ENCODE assay signal across 1 cellular context in the genomic region with DNA sequence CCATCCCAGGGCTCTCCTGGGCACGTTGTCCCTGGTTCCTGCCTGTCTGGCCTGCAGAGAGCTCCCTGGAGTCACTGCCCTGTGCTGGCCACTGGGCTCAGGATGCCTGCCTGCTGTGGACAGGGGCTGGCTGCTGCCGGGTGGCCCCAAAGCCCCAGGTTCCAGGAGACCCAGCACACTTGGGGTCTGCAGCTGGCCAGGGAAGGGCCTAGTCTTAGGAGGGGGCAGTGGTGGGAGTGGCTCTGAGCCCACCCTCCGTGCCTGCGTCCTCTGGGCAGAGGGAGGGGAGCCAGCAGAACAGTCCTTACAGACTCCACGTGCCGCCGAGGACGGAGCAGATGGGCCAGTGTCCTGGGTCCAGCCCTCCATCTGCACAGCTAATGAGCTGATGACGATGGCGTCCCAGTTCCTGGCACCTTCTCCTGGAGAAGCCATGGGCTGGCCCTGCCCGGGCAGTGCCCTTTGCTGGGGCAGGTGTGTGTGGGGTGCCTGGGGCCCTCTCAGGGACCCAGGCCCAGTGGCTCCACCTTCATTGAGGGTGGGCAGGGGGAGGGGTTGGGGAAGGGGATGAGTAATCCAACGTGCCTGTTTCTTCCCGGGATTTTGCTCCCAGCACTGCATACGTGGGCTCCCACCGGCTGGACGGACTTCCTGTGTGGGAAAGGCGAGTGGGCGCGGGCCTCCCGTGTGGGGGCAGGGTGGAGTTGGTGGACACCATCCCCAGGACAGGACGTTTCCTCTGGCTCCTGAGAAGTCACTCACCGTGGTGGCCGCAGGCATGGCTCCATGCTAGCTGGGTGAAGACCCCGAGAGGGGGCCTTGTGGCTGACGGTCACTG.
TF ChIP-seq lines count a peak whose summit lies in the region.

No MANE protein-coding gene starts in this region.

TF ChIP-seq in K562, 482 proteins besides CTCF, POLR2A, EP300 and RAD21:
- TF ChIP-seq ZSCAN29 (IDR thresholded peaks at IDR 0.05), result no peak
- TF ChIP-seq, protein P1, sequence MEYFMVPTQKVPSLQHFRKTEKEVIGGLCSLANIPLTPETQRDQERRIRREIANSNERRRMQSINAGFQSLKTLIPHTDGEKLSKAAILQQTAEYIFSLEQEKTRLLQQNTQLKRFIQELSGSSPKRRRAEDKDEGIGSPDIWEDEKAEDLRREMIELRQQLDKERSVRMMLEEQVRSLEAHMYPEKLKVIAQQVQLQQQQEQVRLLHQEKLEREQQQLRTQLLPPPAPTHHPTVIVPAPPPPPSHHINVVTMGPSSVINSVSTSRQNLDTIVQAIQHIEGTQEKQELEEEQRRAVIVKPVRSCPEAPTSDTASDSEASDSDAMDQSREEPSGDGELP (CRISPR knock-in tag; IDR thresholded peaks at IDR 0.05; ENCODE audit: borderline replicate concordance), result 0 out of 2 replicates have a peak, but pooled peaks have one; percentile 10
